In the genomic region with DNA sequence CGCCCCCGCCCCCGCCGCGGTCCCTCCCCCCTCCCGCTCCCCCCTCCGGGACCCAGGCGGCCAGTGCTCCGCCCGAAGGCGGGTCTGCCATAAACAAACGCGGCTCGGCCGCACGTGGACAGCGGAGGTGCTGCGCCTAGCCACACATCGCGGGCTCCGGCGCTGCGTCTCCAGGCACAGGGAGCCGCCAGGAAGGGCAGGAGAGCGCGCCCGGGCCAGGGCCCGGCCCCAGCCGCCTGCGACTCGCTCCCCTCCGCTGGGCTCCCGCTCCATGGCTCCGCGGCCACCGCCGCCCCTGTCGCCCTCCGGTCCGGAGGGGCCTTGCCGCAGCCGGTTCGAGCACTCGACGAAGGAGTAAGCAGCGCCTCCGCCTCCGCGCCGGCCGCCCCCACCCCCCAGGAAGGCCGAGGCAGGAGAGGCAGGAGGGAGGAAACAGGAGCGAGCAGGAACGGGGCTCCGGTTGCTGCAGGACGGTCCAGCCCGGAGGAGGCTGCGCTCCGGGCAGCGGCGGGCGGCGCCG, we compare ENCODE assay signal across 8 cellular contexts. TPM values are rescaled to one million over a fixed set of nuclear protein-coding genes. Genes with fewer than 3 reads are reported as not detected.
DNase-seq lines count a peak whose midpoint lies in the region; ATAC-seq and TF ChIP-seq lines count a peak whose summit lies in the region.

A gene with protein sequence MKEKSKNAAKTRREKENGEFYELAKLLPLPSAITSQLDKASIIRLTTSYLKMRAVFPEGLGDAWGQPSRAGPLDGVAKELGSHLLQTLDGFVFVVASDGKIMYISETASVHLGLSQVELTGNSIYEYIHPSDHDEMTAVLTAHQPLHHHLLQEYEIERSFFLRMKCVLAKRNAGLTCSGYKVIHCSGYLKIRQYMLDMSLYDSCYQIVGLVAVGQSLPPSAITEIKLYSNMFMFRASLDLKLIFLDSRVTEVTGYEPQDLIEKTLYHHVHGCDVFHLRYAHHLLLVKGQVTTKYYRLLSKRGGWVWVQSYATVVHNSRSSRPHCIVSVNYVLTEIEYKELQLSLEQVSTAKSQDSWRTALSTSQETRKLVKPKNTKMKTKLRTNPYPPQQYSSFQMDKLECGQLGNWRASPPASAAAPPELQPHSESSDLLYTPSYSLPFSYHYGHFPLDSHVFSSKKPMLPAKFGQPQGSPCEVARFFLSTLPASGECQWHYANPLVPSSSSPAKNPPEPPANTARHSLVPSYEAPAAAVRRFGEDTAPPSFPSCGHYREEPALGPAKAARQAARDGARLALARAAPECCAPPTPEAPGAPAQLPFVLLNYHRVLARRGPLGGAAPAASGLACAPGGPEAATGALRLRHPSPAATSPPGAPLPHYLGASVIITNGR (plus strand): TSS at position 90 of the 520 bp plus-strand sequence. CDS start 632 bp downstream, outside the sequence.

- ATAC-seq in psoas muscle (peak; percentile 42 to 75 (median 61)), HG02938 (IDR thresholded peaks at IDR 0.05; ENCODE audit: unreplicated experiment) (no peak)

- H3K27me3 ChIP-seq in esophagus (ENCODE audit: control insufficient read depth in 1 of 2, insufficient read depth in 2 of 2, low read length in 2 of 2): peaks cover 0 to 4% of the 10 kb centered on the region in 2 donors
- H3K27me3 ChIP-seq in psoas muscle (ENCODE audit: insufficient read depth in 3 of 3, low read length in 2 of 3): peaks cover 3 to 100% (median 84%) of the 10 kb centered on the region in 3 donors

- H3K36me3 ChIP-seq in esophagus (ENCODE audit: control insufficient read depth in 2 of 2, insufficient read depth in 2 of 2, low read length in 1 of 2) (peaks cover 0 to 4% of the 10 kb centered on the region in 2 donors), psoas muscle (ENCODE audit: insufficient read depth in 1 of 2, low read depth in 1 of 2) (no peaks in the 10 kb centered on the region)

- 1 to 2% methylated on average over 52 to 64 of the region's 64 CpGs for WGBS in esophagus, 2 donors
- 0 to 1% (median 1%) methylated on average over 27 to 63 of the region's 64 CpGs for WGBS in psoas muscle, 3 donors

- no peak for TF ChIP-seq CTCF in psoas muscle (IDR thresholded peaks at IDR 0.05)

- DNase-seq in NCI-H1436 (lab: John Stamatoyannopoulos, UW): peak; percentile 5
- DNase-seq in NCI-H1436 treated with DMSO at 0.1 percent for 48 hours (lab: John Stamatoyannopoulos, UW): no peak
- DNase-seq in NCI-H526 (lab: John Stamatoyannopoulos, UW): peak; percentile 18 to 86
- DNase-seq in psoas muscle: no peak
- DNase-seq in CD1c-positive myeloid dendritic cell (ENCODE audit: extremely low spot score): no peak
- DNase-seq in stimulated activated CD4-positive, alpha-beta T cell treated with anti-CD3 and anti-CD28 coated beads, Interleukin-2, amount 100 ng/mL, for 24 hours: no peak

- intact Hi-C loops in psoas muscle (cut with DNase I): loop anchor here in 1 of 2 donors (10.0 kb wide), 1 partner anchor 274 kb away; no protein-coding TSS in a partner anchor

- H3K27ac ChIP-seq in esophagus (ENCODE audit: low read depth in 2 of 2, low read length in 1 of 2) (peak within 1 kb of the TSS; percentile 90 to 93), psoas muscle (no peak within 1 kb of the TSS)

- H3K9me3 ChIP-seq in esophagus (ENCODE audit: control insufficient read depth in 2 of 2, insufficient read depth in 1 of 2, low read depth in 1 of 2, low read length in 1 of 2) (peaks cover 0 to 5% of the 10 kb centered on the region in 2 donors), psoas muscle (no peaks in the 10 kb centered on the region)

- H3K4me3 ChIP-seq in esophagus (ENCODE audit: low read depth in 1 of 2, low read length in 2 of 2): peak within 1 kb of the TSS; percentile 75 to 89
- H3K4me3 ChIP-seq in psoas muscle: peak within 1 kb of the TSS; percentile 72

- peaks cover 5 to 9% of the 10 kb centered on the region in 2 donors for H3K4me1 ChIP-seq in esophagus (ENCODE audit: control insufficient read depth in 2 of 2, insufficient read depth in 2 of 2, low read length in 1 of 2)
- peaks cover 47% of the 10 kb centered on the region for H3K4me1 ChIP-seq in psoas muscle

RNA-seq across cellular contexts. Expression of the gene that starts here (rescaled TPM):
- 10 to 100 TPM; 18.7 to 42.9 TPM for polyA plus RNA-seq in esophagus
- 1 to 10 TPM in 2 of 4 donors, under 1 TPM in 2; 0.08 to 3.0 (median 0.77) TPM for total RNA-seq in psoas muscle
- under 1 TPM; 0.06 to 0.14 (median 0.13) TPM for polyA plus RNA-seq in psoas muscle

Comparison
In these comparisons a context has a peak if more than half of its experiments do, and no peak if none do; other contexts are left out.
1. RNA of the gene that starts here (polyA plus RNA-seq): 18.7 to 42.9 TPM in esophagus; 0.06 to 0.14 TPM in psoas muscle; every median in the first group is over 10 times any median in the second.
2. DNase-seq: peak in NCI-H1436 (single experiment) and NCI-H526 (2 of 2); none in NCI-H1436 treated with DMSO at 0.1 percent for 48 hours (single experiment), psoas muscle (0 of 2), CD1c-positive myeloid dendritic cell (single experiment) and stimulated activated CD4-positive, alpha-beta T cell treated with anti-CD3 and anti-CD28 coated beads, Interleukin-2, amount 100 ng/mL, for 24 hours (0 of 2).